In genomic region chr1:228756457-228756856, GRCh38 we compare ENCODE assay signal across 9 cellular contexts. TPM values are rescaled to one million over a fixed set of nuclear protein-coding genes. Genes with fewer than 3 reads are reported as not detected.
"Had no signal": no experiment of that assay in that cellular context is flagged by ENCODE, and none has a peak within 500 bp of the region (broad histone marks: within the 10 kb centered on the region; RNA-seq: fewer than 3 reads in every experiment).

No MANE protein-coding gene starts in this region.

- H3K4me3 ChIP-seq: K562 had no signal

- H3K4me2 ChIP-seq: KMS-11 had no signal

- H3K9ac ChIP-seq: KMS-11 had no signal

- DNase-seq: IMR-90, KBM-7, KG1 had no signal

- H3K27ac ChIP-seq: HL-60, KMS-11 had no signal

- H3K27ac Mint-ChIP-seq: IgD-negative memory B cell had no signal

- ATAC-seq: HepG2, K562 had no signal

RNA-seq across cellular contexts. Expression of gene RHOU, which starts 21.2 kb away (rescaled TPM):
- total RNA-seq: HT1080 had no signal
- polyA plus RNA-seq: IgD-negative memory B cell, K562 had no signal
